In the genomic region with DNA sequence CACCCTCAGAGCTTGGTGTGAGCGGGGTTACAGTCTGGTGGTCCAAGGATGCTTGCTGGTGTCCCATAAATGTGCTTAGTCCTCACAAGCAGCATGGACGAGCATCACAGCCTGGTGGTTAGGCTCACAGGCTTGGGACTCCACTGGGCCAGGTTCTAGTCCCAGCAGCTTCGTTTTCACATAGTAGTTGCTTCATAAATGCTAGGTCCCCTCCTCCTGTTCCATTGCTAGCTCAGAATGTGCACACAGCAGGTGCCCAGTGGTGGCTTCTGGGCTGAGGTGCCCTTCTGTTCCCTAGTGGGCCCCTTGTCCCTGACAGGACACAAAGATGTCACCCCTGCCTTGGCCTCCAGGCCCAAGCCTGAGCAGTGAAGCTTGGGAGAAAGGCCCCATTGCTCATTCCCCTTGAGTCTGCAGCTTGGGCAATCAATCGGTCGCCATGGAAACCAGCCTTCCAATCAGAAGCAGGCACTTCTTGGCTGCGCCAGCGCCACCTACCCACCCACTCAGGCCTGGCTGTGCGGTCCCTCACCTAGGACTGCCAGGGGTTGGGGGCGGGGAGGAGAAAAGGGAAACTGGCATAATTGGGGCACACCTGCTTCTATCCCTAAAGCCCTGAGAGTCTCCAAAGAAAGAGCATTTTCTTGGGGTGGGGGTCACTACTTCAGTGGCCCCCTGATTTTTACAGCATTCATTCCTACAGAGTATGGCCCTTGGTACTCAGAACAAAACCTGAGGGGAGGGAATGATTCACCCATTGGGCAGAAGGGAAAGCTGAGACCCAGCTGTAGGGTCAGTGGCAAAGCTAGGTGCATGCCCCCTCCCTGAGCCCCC, we compare ENCODE assay signal across 1 cellular context.
TF ChIP-seq lines count a peak whose summit lies in the region.

No MANE protein-coding gene starts in this region.

TF ChIP-seq in GM12878, 131 proteins besides CTCF, POLR2A, EP300 and RAD21:
- TF ChIP-seq HCFC1 (IDR thresholded peaks at IDR 0.05; ENCODE audit: low read length), result no peak
- no peak for TF ChIP-seq CBX3 (IDR thresholded peaks at IDR 0.05; ENCODE audit: borderline replicate concordance, low read depth)
- peak in 1 of 2 experiments; percentile 38; a peak in 1 of 3 replicates for TF ChIP-seq EGR1 (IDR thresholded peaks at IDR 0.05; ENCODE audit: borderline replicate concordance in 1 of 2, low read depth in 2 of 2, low read length in 2 of 2)
- 0 out of 2 replicates have a peak, but pooled peaks have one; percentile 34 for TF ChIP-seq CHD2 (IDR thresholded peaks at IDR 0.05; ENCODE audit: borderline replicate concordance, low read depth, low read length)
- TF ChIP-seq IKZF1 (conservative IDR thresholded peaks at IDR 0.05), result 0 out of 2 replicates have a peak, but pooled peaks have one; percentile 21
- peak; percentile 80 for TF ChIP-seq PKNOX1 (IDR thresholded peaks at IDR 0.05)
- TF ChIP-seq SMARCA5 (IDR thresholded peaks at IDR 0.05), result no peak
- TF ChIP-seq BMI1 (IDR thresholded peaks at IDR 0.05; ENCODE audit: borderline replicate concordance), result peak; percentile 95
- TF ChIP-seq PBX3 (IDR thresholded peaks at IDR 0.05; ENCODE audit: insufficient replicate concordance, low read depth, low read length), result peak; percentile 41
- TF ChIP-seq ATF7 (IDR thresholded peaks at IDR 0.05; ENCODE audit: low read depth), result no peak
- TF ChIP-seq, protein P1, sequence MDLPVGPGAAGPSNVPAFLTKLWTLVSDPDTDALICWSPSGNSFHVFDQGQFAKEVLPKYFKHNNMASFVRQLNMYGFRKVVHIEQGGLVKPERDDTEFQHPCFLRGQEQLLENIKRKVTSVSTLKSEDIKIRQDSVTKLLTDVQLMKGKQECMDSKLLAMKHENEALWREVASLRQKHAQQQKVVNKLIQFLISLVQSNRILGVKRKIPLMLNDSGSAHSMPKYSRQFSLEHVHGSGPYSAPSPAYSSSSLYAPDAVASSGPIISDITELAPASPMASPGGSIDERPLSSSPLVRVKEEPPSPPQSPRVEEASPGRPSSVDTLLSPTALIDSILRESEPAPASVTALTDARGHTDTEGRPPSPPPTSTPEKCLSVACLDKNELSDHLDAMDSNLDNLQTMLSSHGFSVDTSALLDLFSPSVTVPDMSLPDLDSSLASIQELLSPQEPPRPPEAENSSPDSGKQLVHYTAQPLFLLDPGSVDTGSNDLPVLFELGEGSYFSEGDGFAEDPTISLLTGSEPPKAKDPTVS (IDR thresholded peaks at IDR 0.05; ENCODE audit: low read depth, low read length), result no peak
